Comparison of ENCODE assay signal across 11 cellular contexts in genomic region chr4:94455081-94455480, GRCh38. TPM values are rescaled to one million over a fixed set of nuclear protein-coding genes. Genes with fewer than 3 reads are reported as not detected.
DNase-seq lines count a peak whose midpoint lies in the region; ATAC-seq and TF ChIP-seq lines count a peak whose summit lies in the region.
"Had no signal": no experiment of that assay in that cellular context is flagged by ENCODE, and none has a peak within 500 bp of the region (broad histone marks: within the 10 kb centered on the region; RNA-seq: fewer than 3 reads in every experiment).

No MANE protein-coding gene starts in this region.

- H4K8ac ChIP-seq in trophoblast cell (ENCODE audit: low read depth, low read length): no peak overlapping the region

- H3K27ac Mint-ChIP-seq in Caco-2 (ENCODE audit: unreplicated experiment): no peak overlapping the region
- no peak overlapping the region for H3K27ac Mint-ChIP-seq in immature natural killer cell
- H3K27ac Mint-ChIP-seq: stimulated activated naive CD8-positive, alpha-beta T cell treated with anti-CD3 and anti-CD28 coated beads, Interleukin-15, Interleukin-2, amounts not matched to agents 100 ng/mL and 50 ng/mL, for 24 hours had no signal

- peak overlapping the region; percentile 36 for H3K4me3 Mint-ChIP-seq in Caco-2 (ENCODE audit: unreplicated experiment)
- H3K4me3 Mint-ChIP-seq in immature natural killer cell: no peak overlapping the region
- H3K4me3 Mint-ChIP-seq: stimulated activated naive CD8-positive, alpha-beta T cell treated with anti-CD3 and anti-CD28 coated beads, Interleukin-15, Interleukin-2, amounts not matched to agents 100 ng/mL and 50 ng/mL, for 24 hours had no signal

- H3K23ac ChIP-seq in trophoblast cell (ENCODE audit: low read length): no peak overlapping the region

- no peak overlapping the region for H2BK5ac ChIP-seq in trophoblast cell (ENCODE audit: low read depth, low read length, poor library complexity)

- no CpG with 5 or more reads among the region's 3 CpGs for WGBS in trophoblast cell (ENCODE audit: extremely low coverage, insufficient coverage, insufficient read length)

- H3K79me1 ChIP-seq in trophoblast cell (ENCODE audit: low read length): peaks cover 7% of the 10 kb centered on the region

- no peak overlapping the region for H2AK5ac ChIP-seq in trophoblast cell (ENCODE audit: low read length)

- no peak overlapping the region for H3K4me2 ChIP-seq in trophoblast cell (ENCODE audit: low read length)

- H2BK12ac ChIP-seq in trophoblast cell (ENCODE audit: low read length): no peak overlapping the region

- H2BK120ac ChIP-seq in trophoblast cell (ENCODE audit: insufficient read depth, low read length, poor library complexity): no peak overlapping the region

- H3K4me3 ChIP-seq in Caco-2 (ENCODE audit: low read depth, low read length) (no peak overlapping the region), SK-N-MC (peak overlapping the region; percentile 86), fibroblast of the aortic adventitia (ENCODE audit: low read depth, low read length) (peak overlapping the region; percentile 29), trophoblast cell (ENCODE audit: low read depth, low read length) (no peak overlapping the region)

- no peaks in the 10 kb centered on the region for H3K9me3 Mint-ChIP-seq in Caco-2 (ENCODE audit: unreplicated experiment)
- H3K9me3 Mint-ChIP-seq in immature natural killer cell: no peaks in the 10 kb centered on the region
- H3K9me3 Mint-ChIP-seq: stimulated activated naive CD8-positive, alpha-beta T cell treated with anti-CD3 and anti-CD28 coated beads, Interleukin-15, Interleukin-2, amounts not matched to agents 100 ng/mL and 50 ng/mL, for 24 hours had no signal

- no peak for ATAC-seq in GM19023 (IDR thresholded peaks at IDR 0.05; ENCODE audit: unreplicated experiment)

- peak overlapping the region; percentile 90 for H3K27ac ChIP-seq in SK-N-MC
- H3K27ac ChIP-seq in trophoblast cell (ENCODE audit: low read depth, low read length): no peak overlapping the region
- H3K27ac ChIP-seq: neutrophil had no signal

- no TSS peak for BruUV-seq in Caco-2 (replicated peaks; lab: Mats Ljungman, UMichigan)

- peaks cover 32% of the 10 kb centered on the region for H3K4me1 Mint-ChIP-seq in Caco-2 (ENCODE audit: low read depth, unreplicated experiment)
- H3K4me1 Mint-ChIP-seq in immature natural killer cell: peaks cover 20 to 21% of the 10 kb centered on the region in 2 donors

- peaks cover 21% of the 10 kb centered on the region for H3K36me3 Mint-ChIP-seq in Caco-2 (ENCODE audit: insufficient read depth, unreplicated experiment)
- peaks cover 0 to 5% (median 3%) of the 10 kb centered on the region in 3 donors for H3K36me3 Mint-ChIP-seq in immature natural killer cell

- H3K9ac ChIP-seq in SK-N-MC (ENCODE audit: insufficient read length) (peak overlapping the region; percentile 40), trophoblast cell (ENCODE audit: low read length) (no peak overlapping the region)

- no peaks in the 10 kb centered on the region for H3K36me3 ChIP-seq in Caco-2 (ENCODE audit: control insufficient read depth, insufficient read depth, low read length)
- H3K36me3 ChIP-seq in SK-N-MC (ENCODE audit: insufficient read depth, low read length): peaks cover 3% of the 10 kb centered on the region; the same call in 1 of the 2 replicates
- peaks cover 4% of the 10 kb centered on the region in 2 experiments for H3K36me3 ChIP-seq in trophoblast cell (ENCODE audit: control insufficient read depth in 1 of 2, insufficient read depth in 2 of 2, low read length in 2 of 2)

- no peak overlapping the region for H3K14ac ChIP-seq in trophoblast cell (ENCODE audit: low read length)

- H4K12ac ChIP-seq in trophoblast cell (ENCODE audit: low read depth, low read length): no peak overlapping the region

- CTCF ChIA-PET in Caco-2 (lab: Charles Lee): no interaction called here

- H3K9me3 ChIP-seq in Caco-2 (no peaks in the 10 kb centered on the region), SK-N-MC (ENCODE audit: low read depth, low read length) (no peaks in the 10 kb centered on the region), trophoblast cell (ENCODE audit: insufficient read depth, low read depth, low read length) (no peaks in the 10 kb centered on the region)
- H3K9me3 ChIP-seq: neutrophil had no signal

- H2AFZ ChIP-seq in trophoblast cell (ENCODE audit: insufficient read depth, low read length, poor library complexity): no peak overlapping the region

- peak overlapping the region; percentile 24 for H3K4ac ChIP-seq in trophoblast cell (ENCODE audit: low read depth, low read length)

- H3K18ac ChIP-seq in trophoblast cell (ENCODE audit: low read length): no peak overlapping the region

- no peak for TF ChIP-seq CTCF in Caco-2 (IDR thresholded peaks at IDR 0.05; ENCODE audit: insufficient read depth in 1 of 2, low read depth in 1 of 2, low read length in 1 of 2, severe bottlenecking in 1 of 2, unreplicated experiment in 1 of 2)
- TF ChIP-seq CTCF in fibroblast of the aortic adventitia (IDR thresholded peaks at IDR 0.05; ENCODE audit: insufficient read depth, low read length): no peak

- H3K27me3 ChIP-seq in Caco-2 (replicated peaks; ENCODE audit: control insufficient read depth, insufficient read depth, low read length) (no peaks in the 10 kb centered on the region), trophoblast cell (ENCODE audit: insufficient read depth, low read length) (no peaks in the 10 kb centered on the region)

- no peak overlapping the region for H4K91ac ChIP-seq in trophoblast cell (ENCODE audit: low read depth, low read length)

- peaks cover 5% of the 10 kb centered on the region for H3K79me2 ChIP-seq in trophoblast cell (ENCODE audit: control insufficient read depth, insufficient read depth, low read length, poor library complexity)

- H3K4me1 ChIP-seq in Caco-2: peaks cover 48% of the 10 kb centered on the region
- no peaks in the 10 kb centered on the region for H3K4me1 ChIP-seq in trophoblast cell (ENCODE audit: control insufficient read depth in 1 of 2, insufficient read depth in 2 of 2, low read length in 2 of 2)

- no peaks in the 10 kb centered on the region for H3K27me3 Mint-ChIP-seq in Caco-2 (ENCODE audit: insufficient read depth, unreplicated experiment)
- peaks cover 0 to 13% (median 0%) of the 10 kb centered on the region in 3 donors for H3K27me3 Mint-ChIP-seq in immature natural killer cell (ENCODE audit: low read depth in 3 of 3)
- H3K27me3 Mint-ChIP-seq: stimulated activated naive CD8-positive, alpha-beta T cell treated with anti-CD3 and anti-CD28 coated beads, Interleukin-15, Interleukin-2, amounts not matched to agents 100 ng/mL and 50 ng/mL, for 24 hours had no signal

- POLR2A ChIA-PET in Caco-2 (lab: Charles Lee): interaction anchor here (0.6 kb wide), 1 partner anchor 95 kb away, joined by 3 read pairs; no protein-coding TSS in a partner anchor

- DNase-seq in Caco-2 (peak; percentile 50 to 58), SK-N-MC (ENCODE audit: low read depth, low spot score) (no peak), fibroblast of the aortic adventitia (ENCODE audit: low read depth) (peak; percentile 86), trophoblast cell (peak in 1 of 2 donors; percentile 40), NCI-H345 treated with DMSO at 0.1 percent for 48 hours (lab: John Stamatoyannopoulos, UW; ENCODE audit: unreplicated experiment) (no peak), immature natural killer cell (no peak), NCI-H2171 treated with DMSO at 0.1 percent for 48 hours (lab: John Stamatoyannopoulos, UW) (no peak)
- DNase-seq: activated CD4-positive, alpha-beta T cell treated with anti-CD3 and anti-CD28 coated beads, Interleukin-2, amount 50 U/mL, for 1 hour had no signal

- intact Hi-C loops in Caco-2 (cut with micrococcal nuclease; ENCODE audit: unreplicated experiment): loop anchor here (1.0 kb wide), 1 partner anchor 111 kb away; no protein-coding TSS in a partner anchor

RNA-seq across cellular contexts. Expression of gene PDLIM5, which starts 3.3 kb away (rescaled TPM):
- total RNA-seq in Caco-2 (2022) (106 and 116 TPM in 2 replicates), fibroblast of the aortic adventitia (ENCODE audit: low replicate concordance) (84.3 and 124 TPM in 2 replicates)
- polyA plus RNA-seq in trophoblast cell (2013): 59.1 and 59.8 TPM in 2 replicates
- polyA plus RNA-seq in immature natural killer cell: 10 to 100 TPM; 38.7 to 57.1 (median 55.8) TPM

Comparison
In these comparisons a context has a peak if more than half of its experiments do, and no peak if none do; other contexts are left out.
1. DNase-seq: peak in Caco-2 (2 of 2) and fibroblast of the aortic adventitia (single experiment); none in SK-N-MC (single experiment), NCI-H345 treated with DMSO at 0.1 percent for 48 hours (single experiment), immature natural killer cell (0 of 3) and NCI-H2171 treated with DMSO at 0.1 percent for 48 hours (single experiment).
2. H3K4me3 ChIP-seq: peak in SK-N-MC (single experiment) and fibroblast of the aortic adventitia (single experiment); none in Caco-2 (single experiment) and trophoblast cell (single experiment).